In the genomic region with DNA sequence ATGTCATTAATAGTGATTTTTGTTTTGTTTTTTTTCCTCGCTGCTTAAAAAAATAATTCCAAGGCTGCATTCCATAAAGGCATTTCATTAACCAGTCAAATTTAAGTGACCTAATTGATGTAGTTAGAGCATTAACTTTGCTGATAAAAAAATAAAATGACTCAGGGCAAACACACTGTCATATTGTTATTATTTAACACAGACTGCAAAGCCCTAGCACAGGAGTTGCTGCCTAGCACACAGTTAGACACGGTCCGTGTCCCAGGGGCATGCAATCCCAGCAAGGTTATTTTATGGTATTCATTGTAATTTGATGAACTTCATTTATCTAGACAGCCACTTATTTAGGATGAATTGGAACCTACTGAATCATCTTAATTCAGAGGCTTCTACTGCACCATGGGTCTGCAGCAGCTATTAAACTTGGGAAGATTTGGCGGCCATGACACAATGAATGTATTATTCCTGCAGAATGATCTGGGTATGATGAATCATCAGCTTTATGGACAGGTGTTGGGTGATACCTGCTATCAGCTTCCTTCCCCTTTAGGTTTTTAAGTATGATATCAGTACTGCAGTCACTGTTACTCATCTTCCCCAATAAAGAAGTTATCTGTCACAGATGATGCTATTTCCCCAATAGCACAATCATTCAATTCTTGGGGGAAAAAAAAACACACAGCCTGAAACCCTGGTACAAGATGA, we compare ENCODE assay signal across 18 cellular contexts.
DNase-seq lines count a peak whose midpoint lies in the region; ATAC-seq, FAIRE-seq and TF ChIP-seq lines count a peak whose summit lies in the region.
"Had no signal": no experiment of that assay in that cellular context is flagged by ENCODE, and none has a peak within 500 bp of the region (broad histone marks: within the 10 kb centered on the region; RNA-seq: fewer than 3 reads in every experiment).

No MANE protein-coding gene starts in this region.

- peaks cover 8% of the 10 kb centered on the region for H3K9me3 Mint-ChIP-seq in mesothelial cell of epicardium
- H3K9me3 Mint-ChIP-seq in T-helper 2 cell treated with Interferon-gamma antibody and Interleukin-4, amounts not matched to agents 5 μg/mL and 100 μg/mL, for 36 hours = no peaks in the 10 kb centered on the region
- H3K9me3 Mint-ChIP-seq: GM23338 had no signal

- peaks cover 3% of the 10 kb centered on the region for H3K27me3 Mint-ChIP-seq in mesothelial cell of epicardium (ENCODE audit: low read depth)
- no peaks in the 10 kb centered on the region for H3K27me3 Mint-ChIP-seq in T-helper 2 cell treated with Interferon-gamma antibody and Interleukin-4, amounts not matched to agents 5 μg/mL and 100 μg/mL, for 36 hours (ENCODE audit: low read depth)

- no peak overlapping the region for H3K27ac Mint-ChIP-seq in mesothelial cell of epicardium
- H3K27ac Mint-ChIP-seq in T-helper 2 cell treated with Interferon-gamma antibody and Interleukin-4, amounts not matched to agents 5 μg/mL and 100 μg/mL, for 36 hours = no peak overlapping the region
- H3K27ac Mint-ChIP-seq: CD14-positive monocyte; CD8-positive, alpha-beta T cell; GM23338 had no signal

- H3K18ac ChIP-seq in mesenchymal stem cell (ENCODE audit: low read depth in 1 of 2, low read length in 2 of 2) = no peak overlapping the region

- H3K27ac ChIP-seq in keratinocyte (ENCODE audit: control insufficient read depth, insufficient read depth, low read length) = no peak overlapping the region
- H3K27ac ChIP-seq in mesenchymal stem cell (ENCODE audit: low read length, poor library complexity, severe bottlenecking) = peak overlapping the region; percentile 65
- H3K27ac ChIP-seq: 22Rv1, HL-60 had no signal

- H2BK5ac ChIP-seq in mesenchymal stem cell (ENCODE audit: low read depth, low read length, poor library complexity, severe bottlenecking) = no peak overlapping the region

- ATAC-seq in GM19463 (IDR thresholded peaks at IDR 0.05; ENCODE audit: unreplicated experiment) = no peak
- ATAC-seq: CD8-positive, alpha-beta T cell; GM12878; GM23338 had no signal

- no peaks in the 10 kb centered on the region for H3K79me1 ChIP-seq in mesenchymal stem cell (replicated peaks; ENCODE audit: low read length, poor library complexity, severe bottlenecking)

- peak overlapping the region; percentile 9 for H2AK5ac ChIP-seq in mesenchymal stem cell (ENCODE audit: low read length, severe bottlenecking)

- no peaks in the 10 kb centered on the region for H4K20me1 ChIP-seq in keratinocyte (ENCODE audit: control insufficient read depth, extremely low read depth, insufficient read depth, low read length)

- peaks cover 3% of the 10 kb centered on the region for H3K4me1 Mint-ChIP-seq in mesothelial cell of epicardium
- H3K4me1 Mint-ChIP-seq in T-helper 2 cell treated with Interferon-gamma antibody and Interleukin-4, amounts not matched to agents 5 μg/mL and 100 μg/mL, for 36 hours (ENCODE audit: low read depth) = no peaks in the 10 kb centered on the region
- H3K4me1 Mint-ChIP-seq: CD14-positive monocyte, GM23338 had no signal

- H3K14ac ChIP-seq in mesenchymal stem cell (ENCODE audit: low read length in 2 of 2) = no peak overlapping the region

- H3K9me3 ChIP-seq in keratinocyte (ENCODE audit: control insufficient read depth, low read depth, low read length) (no peaks in the 10 kb centered on the region), mesenchymal stem cell (ENCODE audit: control insufficient read depth, low read length) (peaks cover 11% of the 10 kb centered on the region)
- H3K9me3 ChIP-seq: Caco-2 had no signal

- H3K36me3 ChIP-seq in keratinocyte (ENCODE audit: control insufficient read depth in 2 of 2, extremely low read depth in 1 of 2, insufficient read depth in 2 of 2, low read length in 2 of 2) (no peaks in the 10 kb centered on the region), mesenchymal stem cell (ENCODE audit: control insufficient read depth in 1 of 2, insufficient read depth in 2 of 2, low read depth in 1 of 2, low read length in 2 of 2) (no peaks in the 10 kb centered on the region)

- H4K91ac ChIP-seq in mesenchymal stem cell (ENCODE audit: low read length) = no peak overlapping the region

- 88% methylated on average over 1 of the region's 4 CpGs for WGBS in mesenchymal stem cell

- H3K27me3 ChIP-seq in keratinocyte (ENCODE audit: control insufficient read depth, extremely low read depth, insufficient read depth, low read length) = no peaks in the 10 kb centered on the region
- H3K27me3 ChIP-seq in mesenchymal stem cell (ENCODE audit: control insufficient read depth in 1 of 2, insufficient read depth in 1 of 2, low read length in 2 of 2) = peaks cover 0 to 5% of the 10 kb centered on the region in 2 experiments

- peak; percentile 13 for FAIRE-seq in keratinocyte (lab: Jason Lieb, UNC)
- FAIRE-seq: GM12878, GM18507 had no signal

- H2BK15ac ChIP-seq in mesenchymal stem cell (ENCODE audit: low read depth, poor library complexity, severe bottlenecking) = no peak overlapping the region

- H3K79me2 ChIP-seq in keratinocyte (ENCODE audit: control insufficient read depth, insufficient read depth, low read length) = no peaks in the 10 kb centered on the region

- no peak overlapping the region for H3K4me2 ChIP-seq in keratinocyte (ENCODE audit: control insufficient read depth, extremely low read depth, insufficient read depth, low read depth, low read length)
- H3K4me2 ChIP-seq in mesenchymal stem cell (ENCODE audit: low read length, poor library complexity, severe bottlenecking) = no peak overlapping the region
- H3K4me2 ChIP-seq: GM23338 had no signal

- TF ChIP-seq CTCF in keratinocyte (optimal IDR thresholded peaks at IDR 0.05 in 1 of 3, IDR thresholded peaks at IDR 0.05 in 1 of 3, conservative IDR thresholded peaks at IDR 0.05 in 1 of 3; ENCODE audit: extremely low read depth in 1 of 3, insufficient read depth in 2 of 3, low read length in 3 of 3) (no peak), mesothelial cell of epicardium (IDR thresholded peaks at IDR 0.05; ENCODE audit: unreplicated experiment) (no peak)

- H4K8ac ChIP-seq in mesenchymal stem cell (ENCODE audit: low read length) = no peak overlapping the region

- H3K9ac ChIP-seq in keratinocyte (ENCODE audit: control insufficient read depth, extremely low read depth, insufficient read depth, low read length) (no peak overlapping the region), mesenchymal stem cell (ENCODE audit: low read length) (no peak overlapping the region)

- H3K4me3 Mint-ChIP-seq in mesothelial cell of epicardium = no peak overlapping the region
- no peak overlapping the region for H3K4me3 Mint-ChIP-seq in T-helper 2 cell treated with Interferon-gamma antibody and Interleukin-4, amounts not matched to agents 5 μg/mL and 100 μg/mL, for 36 hours
- H3K4me3 Mint-ChIP-seq: CD14-positive monocyte; CD8-positive, alpha-beta T cell; GM23338 had no signal

- H3K23ac ChIP-seq in mesenchymal stem cell (ENCODE audit: low read length in 2 of 2) = no peak overlapping the region

- DNase-seq in DMS53 (lab: John Stamatoyannopoulos, UW) = peak; percentile 27
- DNase-seq in DMS53 treated with DMSO at 0.1 percent for 48 hours (lab: John Stamatoyannopoulos, UW; ENCODE audit: unreplicated experiment) = no peak
- DNase-seq in keratinocyte (ENCODE audit: low read depth, low spot score) = no peak
- no peak for DNase-seq in mesenchymal stem cell
- DNase-seq in mesothelial cell of epicardium (ENCODE audit: low spot score in 2 of 2, unreplicated experiment in 2 of 2) = no peak
- DNase-seq in NCI-H2227 (lab: John Stamatoyannopoulos, UW; ENCODE audit: unreplicated experiment) = no peak
- DNase-seq in T-helper 2 cell treated with Interferon-gamma antibody and Interleukin-4, amounts not matched to agents 5 μg/mL and 100 μg/mL, for 36 hours (ENCODE audit: low spot score) = no peak
- DNase-seq: Caco-2; CD8-positive, alpha-beta T cell; DMS79; H7 had no signal

- H2BK120ac ChIP-seq in mesenchymal stem cell (ENCODE audit: low read depth, low read length) = no peak overlapping the region

- no peak overlapping the region for H3K4me3 ChIP-seq in keratinocyte (ENCODE audit: control insufficient read depth in 2 of 3, extremely low read depth in 1 of 3, insufficient read depth in 2 of 3, low read depth in 1 of 3, low read length in 3 of 3)
- no peak overlapping the region for H3K4me3 ChIP-seq in mesenchymal stem cell (ENCODE audit: insufficient read depth in 1 of 2, low read depth in 1 of 2, low read length in 2 of 2)
- H3K4me3 ChIP-seq: GM12878, GM23338 had no signal

- H3K4ac ChIP-seq in mesenchymal stem cell (ENCODE audit: low read depth in 1 of 2, low read length in 2 of 2) = no peak overlapping the region

- H3K9me1 ChIP-seq in keratinocyte (ENCODE audit: control insufficient read depth, extremely low read depth, insufficient read depth, low read length) = no peaks in the 10 kb centered on the region

- H2AFZ ChIP-seq in keratinocyte (ENCODE audit: control insufficient read depth, low read length) = no peak overlapping the region
- no peak overlapping the region for H2AFZ ChIP-seq in mesenchymal stem cell (ENCODE audit: low read depth, low read length)
- H2AFZ ChIP-seq: GM23338 had no signal

- no peak overlapping the region for H2BK12ac ChIP-seq in mesenchymal stem cell (ENCODE audit: low read length in 2 of 2)

- dilution Hi-C loops in keratinocyte (cut with MboI; ENCODE audit: extremely low pct_ligation_motif_present, low sequenced_read_pairs) = no loop called here

- peaks cover 1% of the 10 kb centered on the region for H3K36me3 Mint-ChIP-seq in mesothelial cell of epicardium
- H3K36me3 Mint-ChIP-seq in T-helper 2 cell treated with Interferon-gamma antibody and Interleukin-4, amounts not matched to agents 5 μg/mL and 100 μg/mL, for 36 hours (ENCODE audit: low read depth) = no peaks in the 10 kb centered on the region
- H3K36me3 Mint-ChIP-seq: CD14-positive monocyte; CD8-positive, alpha-beta T cell had no signal

- H3K4me1 ChIP-seq in keratinocyte (ENCODE audit: control insufficient read depth, extremely low read depth, insufficient read depth, low read length) = no peaks in the 10 kb centered on the region
- H3K4me1 ChIP-seq in mesenchymal stem cell (ENCODE audit: control insufficient read depth, insufficient read depth, low read depth, low read length) = peaks cover 8% of the 10 kb centered on the region
- H3K4me1 ChIP-seq: Caco-2 had no signal
